9 cellular contexts compared by ENCODE assay signal in the genomic region with DNA sequence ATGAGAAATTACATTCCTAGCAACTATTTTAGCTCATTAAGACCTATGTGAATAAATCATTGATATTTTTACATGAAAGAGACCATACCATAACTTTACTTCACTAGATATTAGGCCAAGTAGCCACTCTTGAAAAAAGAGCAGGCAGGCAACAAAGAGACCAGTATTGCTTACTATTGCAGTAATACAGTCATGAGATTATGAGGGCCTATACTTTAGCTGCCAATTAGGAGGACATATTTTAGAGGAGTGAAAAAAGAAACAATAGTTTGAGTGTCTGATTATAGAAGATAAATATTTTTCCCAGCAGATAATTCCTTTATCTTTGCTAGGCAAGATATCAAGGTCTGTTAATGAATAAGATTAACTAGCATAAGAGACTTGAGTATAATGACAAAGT.
"Had no signal": no experiment of that assay in that cellular context is flagged by ENCODE, and none has a peak within 500 bp of the region (broad histone marks: within the 10 kb centered on the region; RNA-seq: fewer than 3 reads in every experiment).

No MANE protein-coding gene starts in this region.

- H3K9me3 ChIP-seq: HAP-1 had no signal

- H3K4me3 Mint-ChIP-seq: GM23338, H9, HFFc6 had no signal

- H3K36me3 ChIP-seq: HAP-1 had no signal

- ATAC-seq: GM23338, HCT116 had no signal

- H3K4me3 ChIP-seq: GM23248, GM23338, HAP-1 had no signal

- H3K4me1 ChIP-seq: HAP-1 had no signal

- H3K27ac Mint-ChIP-seq: HFFc6 had no signal

- H3K27ac ChIP-seq: GM23248 had no signal

- DNase-seq: GM23248, GOT3, H7, H9, HCEC 1CT, HFFc6 had no signal
